Comparison of ENCODE assay signal across 16 cellular contexts in the genomic region with DNA sequence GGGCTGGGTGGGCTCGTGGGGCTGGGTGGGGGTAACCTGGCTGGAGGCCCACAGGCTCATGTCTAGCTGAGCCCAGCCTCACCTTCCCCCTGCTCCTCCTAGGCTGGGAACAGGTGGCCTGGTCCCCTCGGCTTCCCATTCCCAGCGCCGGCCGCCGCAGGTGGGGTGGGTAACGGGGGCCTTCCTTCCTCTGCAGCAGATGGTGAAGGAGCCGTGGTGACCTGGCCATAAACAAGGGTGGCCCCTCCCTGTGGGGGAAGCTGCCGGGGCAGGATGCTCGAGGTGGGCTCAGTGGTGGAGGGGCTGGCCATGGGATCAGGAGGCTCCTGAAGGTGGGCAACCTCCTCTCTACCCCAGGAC.
"Had no signal": no experiment of that assay in that cellular context is flagged by ENCODE, and none has a peak within 500 bp of the region (broad histone marks: within the 10 kb centered on the region; RNA-seq: fewer than 3 reads in every experiment).

No MANE protein-coding gene starts in this region.

- ATAC-seq: heart right ventricle; stimulated activated naive CD8-positive, alpha-beta T cell treated with anti-CD3 and anti-CD28 coated beads, Interleukin-15, Interleukin-2, amounts not matched to agents 100 U/mL and 50 U/mL, for 24 hours had no signal

- H3K9me3 Mint-ChIP-seq: activated CD4-positive, alpha-beta T cell treated with anti-CD3 and anti-CD28 coated beads, Interleukin-2, amount 10 ng/mL, durations not matched to agents 7 days and 5 days; activated T-helper 1 cell treated with anti-CD3 and anti-CD28 coated beads, Interleukin-12 subunit alpha, Interleukin-12 subunit beta, Interleukin-2, Interleukin-4 antibody, amounts not matched to agents 30 ng/mL and 10 ng/mL and 1 ng/mL, durations not matched to agents 14 hours and 24 hours and 36 hours; naive B cell had no signal

- H3K9me3 ChIP-seq: heart right ventricle, transverse colon had no signal

- H3K27me3 ChIP-seq: brain microvascular endothelial cell, heart right ventricle, transverse colon had no signal

- H3K36me3 ChIP-seq: brain microvascular endothelial cell, heart right ventricle, transverse colon had no signal

- H3K27me3 Mint-ChIP-seq: activated CD4-positive, alpha-beta T cell treated with anti-CD3 and anti-CD28 coated beads, Interleukin-2, amount 10 ng/mL, durations not matched to agents 7 days and 5 days had no signal

- H3K36me3 Mint-ChIP-seq: naive B cell had no signal

- H3K4me3 Mint-ChIP-seq: activated CD4-positive, alpha-beta T cell treated with anti-CD3 and anti-CD28 coated beads, Interleukin-2, amount 10 ng/mL, durations not matched to agents 7 days and 5 days; activated T-helper 1 cell treated with anti-CD3 and anti-CD28 coated beads, Interleukin-12 subunit alpha, Interleukin-12 subunit beta, Interleukin-2, Interleukin-4 antibody, amounts not matched to agents 30 ng/mL and 10 ng/mL and 1 ng/mL, durations not matched to agents 14 hours and 24 hours and 36 hours had no signal

- DNase-seq: activated CD4-positive, alpha-beta T cell treated with anti-CD3 and anti-CD28 coated beads, Interleukin-2, amount 10 ng/mL, durations not matched to agents 7 days and 5 days; activated naive CD4-positive, alpha-beta T cell; anterior cingulate cortex; brain microvascular endothelial cell; cortex of kidney; effector CD8-positive, alpha-beta T cell; heart right ventricle; naive B cell; retina; stimulated activated CD4-positive, alpha-beta T cell treated with anti-CD3 and anti-CD28 coated beads, Interleukin-15, amount 100 ng/mL, for 24 hours; stimulated activated CD4-positive, alpha-beta T cell treated with anti-CD3 and anti-CD28 coated beads, Interleukin-4, amount 100 ng/mL, for 1 hour; stimulated activated naive CD8-positive, alpha-beta T cell treated with anti-CD3 and anti-CD28 coated beads, Interleukin-15, Interleukin-2, amounts not matched to agents 100 U/mL and 50 U/mL, for 24 hours; transverse colon had no signal

- H3K27ac ChIP-seq: brain microvascular endothelial cell, parathyroid adenoma, transverse colon had no signal

- H3K4me3 ChIP-seq: heart right ventricle, lung, transverse colon had no signal

- H3K27ac Mint-ChIP-seq: activated CD4-positive, alpha-beta T cell treated with anti-CD3 and anti-CD28 coated beads, Interleukin-2, amount 10 ng/mL, durations not matched to agents 7 days and 5 days; activated T-helper 1 cell treated with anti-CD3 and anti-CD28 coated beads, Interleukin-12 subunit alpha, Interleukin-12 subunit beta, Interleukin-2, Interleukin-4 antibody, amounts not matched to agents 30 ng/mL and 10 ng/mL and 1 ng/mL, durations not matched to agents 14 hours and 24 hours and 36 hours; naive B cell had no signal
